In the genomic region with DNA sequence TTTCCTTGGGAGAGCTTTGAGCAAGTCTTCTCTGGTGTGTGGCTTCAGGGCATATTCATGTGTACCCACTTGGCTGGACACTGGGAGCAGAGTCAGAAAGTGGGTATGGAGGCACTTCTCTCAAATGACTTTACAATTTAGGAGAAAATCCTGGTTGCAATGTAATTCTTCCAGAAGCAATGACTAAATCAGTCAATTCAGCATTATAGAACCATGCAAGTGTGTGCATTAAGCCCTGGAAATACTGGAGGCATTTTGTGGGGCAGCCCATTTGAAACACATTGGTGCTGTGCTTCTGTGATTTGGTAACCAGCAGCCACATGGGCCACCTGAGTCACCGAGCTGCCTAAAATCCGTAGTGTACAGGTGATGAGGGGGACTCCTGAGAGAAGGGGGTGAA, we compare ENCODE assay signal across 32 cellular contexts.
"Had no signal": no experiment of that assay in that cellular context is flagged by ENCODE, and none has a peak within 500 bp of the region (broad histone marks: within the 10 kb centered on the region; RNA-seq: fewer than 3 reads in every experiment).

No MANE protein-coding gene starts in this region.

- FAIRE-seq: astrocyte, bronchial epithelial cell had no signal

- H3K27me3 ChIP-seq: adrenal gland, ascending aorta, body of pancreas, brain microvascular endothelial cell, breast epithelium, cardiac muscle cell had no signal

- H3K4me1 ChIP-seq: adrenal gland, ascending aorta, body of pancreas, breast epithelium had no signal

- H3K36me3 ChIP-seq: adrenal gland, ascending aorta, brain microvascular endothelial cell, breast epithelium, cardiac muscle cell had no signal

- H3K9me3 ChIP-seq: adrenal gland, ascending aorta, body of pancreas had no signal

- H3K4me3 ChIP-seq: adrenal gland, ascending aorta, body of pancreas, breast epithelium, cardiac muscle cell had no signal

- H3K27ac ChIP-seq: adrenal gland, ascending aorta, body of pancreas, brain microvascular endothelial cell, breast epithelium, cardiac muscle cell had no signal

- DNase-seq: activated effector memory CD4-positive, alpha-beta T cell treated with anti-CD3 and anti-CD28 coated beads, Interleukin-2, amount 50 U/mL, for 16 hours; activated effector memory CD4-positive, alpha-beta T cell treated with Interleukin-2 at 50 U/mL for 16 hours; activated gamma-delta T cell treated with Interleukin-2 at 50 U/mL for 16 hours; activated naive CD4-positive, alpha-beta T cell; activated naive CD4-positive, alpha-beta T cell treated with anti-CD3 and anti-CD28 coated beads for 36 hours; activated naive CD4-positive, alpha-beta T cell treated with anti-CD3 and anti-CD28 coated beads, Interleukin-2, amount 10 ng/mL, durations not matched to agents 7 days and 5 days; activated naive CD4-positive, alpha-beta T cell treated with anti-CD3 and anti-CD28 coated beads, Interleukin-2, amount 50 U/mL, for 16 hours; activated naive CD4-positive, alpha-beta T cell treated with Interleukin-2 at 50 U/mL for 16 hours; activated naive CD8-positive, alpha-beta T cell treated with anti-CD3 and anti-CD28 coated beads for 36 hours; activated naive CD8-positive, alpha-beta T cell treated with anti-CD3 and anti-CD28 coated beads, Interleukin-2, amount 10 ng/mL, durations not matched to agents 7 days and 5 days; activated naive CD8-positive, alpha-beta T cell treated with anti-CD3 and anti-CD28 coated beads, Interleukin-2, amount 50 U/mL, for 24 hours; activated T-cell treated with anti-CD3 and anti-CD28 coated beads, Interleukin-2, amount 50 U/mL, for 24 hours; activated T-cell treated with anti-CD3 and anti-CD28 coated beads, Interleukin-2, amount 50 U/mL, for 4 hours; activated T-cell treated with anti-CD3 and anti-CD28 coated beads, Interleukin-2, amount 50 U/mL, for 48 hours; activated T-cell treated with anti-CD3 and anti-CD28 coated beads, Interleukin-2, amount 50 U/mL, for 72 hours; adrenal gland; amniotic stem cell; amygdala; anterior cingulate cortex; aorta; body of pancreas; brain microvascular endothelial cell; caudate nucleus; central memory CD4-positive, alpha-beta T cell; cerebellar nuclear complex had no signal

- ATAC-seq: activated naive CD4-positive, alpha-beta T cell treated with anti-CD3 and anti-CD28 coated beads, Interleukin-2, amount 50 U/mL, for 72 hours; activated naive CD8-positive, alpha-beta T cell treated with anti-CD3 and anti-CD28 coated beads, Interleukin-2, amount 50 U/mL, for 24 hours; activated T-cell treated with anti-CD3 and anti-CD28 coated beads, Interleukin-2, amount 50 U/mL, for 4 hours; activated T-cell treated with anti-CD3 and anti-CD28 coated beads, Interleukin-2, amount 50 U/mL, for 72 hours; activated T-helper 17 cell treated with anti-CD3 and anti-CD28 coated beads, Interleukin-2, amount 50 U/mL, for 72 hours; body of pancreas had no signal
